ENCODE assay signal across 14 cellular contexts in genomic region chr20:58708246-58708931, GRCh38. TPM values are rescaled to one million over a fixed set of nuclear protein-coding genes. Genes with fewer than 3 reads are reported as not detected.
DNase-seq lines count a peak whose midpoint lies in the region; ATAC-seq and TF ChIP-seq lines count a peak whose summit lies in the region.
"Had no signal": no experiment of that assay in that cellular context is flagged by ENCODE, and none has a peak within 500 bp of the region (broad histone marks: within the 10 kb centered on the region; RNA-seq: fewer than 3 reads in every experiment).

No MANE protein-coding gene starts in this region.

- no peak for TF ChIP-seq EP300 in stomach (IDR thresholded peaks at IDR 0.05)

- peaks cover 4% of the 10 kb centered on the region for H3K36me3 Mint-ChIP-seq in activated CD4-positive, alpha-beta memory T cell treated with anti-CD3 and anti-CD28 coated beads for 36 hours

- no peak for TF ChIP-seq POLR2A in stomach (IDR thresholded peaks at IDR 0.05)

- H3K4me1 Mint-ChIP-seq in activated CD4-positive, alpha-beta memory T cell treated with anti-CD3 and anti-CD28 coated beads for 36 hours (ENCODE audit: low read depth), result no peaks in the 10 kb centered on the region

- no peak overlapping the region for H3K4me3 ChIP-seq in left lung
- H3K4me3 ChIP-seq in stomach, result no peak overlapping the region
- H3K4me3 ChIP-seq: gastroesophageal sphincter had no signal

- no peaks in the 10 kb centered on the region for H3K27me3 Mint-ChIP-seq in activated CD4-positive, alpha-beta memory T cell treated with anti-CD3 and anti-CD28 coated beads for 36 hours

- no peak overlapping the region for H3K4me3 Mint-ChIP-seq in activated CD4-positive, alpha-beta memory T cell treated with anti-CD3 and anti-CD28 coated beads for 36 hours
- H3K4me3 Mint-ChIP-seq: CD8-positive, alpha-beta T cell had no signal

- TF ChIP-seq CTCF in left lung (IDR thresholded peaks at IDR 0.05) (no peak), stomach (IDR thresholded peaks at IDR 0.05) (no peak)

- peaks cover 0 to 42% of the 10 kb centered on the region in 2 donors for H3K36me3 ChIP-seq in left lung
- H3K36me3 ChIP-seq in stomach, result peaks cover 12 to 78% (median 62%) of the 10 kb centered on the region in 4 donors

- no peaks in the 10 kb centered on the region for H3K9me3 Mint-ChIP-seq in activated CD4-positive, alpha-beta memory T cell treated with anti-CD3 and anti-CD28 coated beads for 36 hours
- H3K9me3 Mint-ChIP-seq: CD8-positive, alpha-beta T cell had no signal

- H3K4me1 ChIP-seq in left lung (no peaks in the 10 kb centered on the region), stomach (no peaks in the 10 kb centered on the region)
- H3K4me1 ChIP-seq: gastroesophageal sphincter had no signal

- H3K27ac ChIP-seq in left lung (no peak overlapping the region), stomach (no peak overlapping the region)
- H3K27ac ChIP-seq: gastroesophageal sphincter had no signal

- 92 to 96% (median 93%) methylated on average over 12 to 28 of the region's 28 CpGs for WGBS in stomach, 5 donors

- POLR2A ChIA-PET in activated CD4-positive, alpha-beta memory T cell treated with anti-CD3 and anti-CD28 coated beads for 36 hours (lab: Charles Lee), result no interaction called here

- ATAC-seq in left lung, result no peak
- ATAC-seq: CD8-positive, alpha-beta T cell; gastroesophageal sphincter had no signal

- CTCF ChIA-PET in activated CD4-positive, alpha-beta memory T cell treated with anti-CD3 and anti-CD28 coated beads for 36 hours (lab: Charles Lee), result no interaction called here

- H3K27me3 ChIP-seq in left lung (no peaks in the 10 kb centered on the region), stomach (no peaks in the 10 kb centered on the region)
- H3K27me3 ChIP-seq: gastroesophageal sphincter had no signal

- no peak overlapping the region for H3K27ac Mint-ChIP-seq in activated CD4-positive, alpha-beta memory T cell treated with anti-CD3 and anti-CD28 coated beads for 36 hours
- H3K27ac Mint-ChIP-seq: CD8-positive, alpha-beta T cell had no signal

- DNase-seq in activated CD8-positive, alpha-beta memory T cell treated with anti-CD3 and anti-CD28 coated beads for 24 hours, result peak; percentile 50
- no peak for DNase-seq in activated CD8-positive, alpha-beta memory T cell treated with anti-CD3 and anti-CD28 coated beads, Interleukin-2, amount 50 U/mL, for 4 hours
- DNase-seq in activated CD4-positive, alpha-beta memory T cell treated with anti-CD3 and anti-CD28 coated beads for 36 hours, result peak; percentile 3
- DNase-seq in left lung (peak; percentile 22 to 80), stomach (peak; percentile 22), NCI-H1417 treated with DMSO at 0.1 percent for 48 hours (lab: John Stamatoyannopoulos, UW) (no peak), NCI-H187 treated with DMSO at 0.1 percent for 48 hours (lab: John Stamatoyannopoulos, UW) (no peak), NCI-H1436 treated with DMSO at 0.1 percent for 48 hours (lab: John Stamatoyannopoulos, UW) (no peak)
- DNase-seq: ACHN, amniotic stem cell, NCI-H187, NCI-H510A treated with DMSO at 0.1 percent for 48 hours had no signal

- no peaks in the 10 kb centered on the region for H3K9me3 ChIP-seq in left lung
- H3K9me3 ChIP-seq in stomach, result no peaks in the 10 kb centered on the region
- H3K9me3 ChIP-seq: gastroesophageal sphincter had no signal

- intact Hi-C loops in activated CD4-positive, alpha-beta memory T cell treated with anti-CD3 and anti-CD28 coated beads for 36 hours (cut with micrococcal nuclease), result no loop called here
- intact Hi-C loops in left lung (cut with DNase I) (no loop called here), stomach (cut with DNase I; ENCODE audit: low total_unique reads) (no loop called here)

RNA-seq across cellular contexts. Expression of gene NPEPL1, which starts 15.8 kb away (rescaled TPM):
- 10 to 100 TPM; 17.8 to 18.8 TPM for total RNA-seq in activated CD4-positive, alpha-beta memory T cell treated with anti-CD3 and anti-CD28 coated beads for 36 hours
- total RNA-seq in left lung (10 to 100 TPM; 25.1 to 30.8 TPM), stomach (100 to 1,000 TPM in 2 of 5 donors, 10 to 100 TPM in 3; 29.7 to 134 (median 60.7) TPM)
- polyA plus RNA-seq in stomach, result 10 to 100 TPM; 15.3 to 36.2 (median 27.8) TPM

RNA-seq across cellular contexts. Expression of gene STX16, which starts 57.3 kb away (rescaled TPM):
- 100 to 1,000 TPM in 1 of 2 experiments, 10 to 100 TPM in 1; 88.7 to 104 TPM for total RNA-seq in activated CD4-positive, alpha-beta memory T cell treated with anti-CD3 and anti-CD28 coated beads for 36 hours
- total RNA-seq in left lung (10 to 100 TPM; 50.4 to 58.0 TPM), stomach (100 to 1,000 TPM in 2 of 5 donors, 10 to 100 TPM in 3; 30.4 to 179 (median 79.0) TPM)
- polyA plus RNA-seq in stomach, result 10 to 100 TPM; 12.8 to 38.0 (median 14.8) TPM

Comparison
In these comparisons a context has a peak if more than half of its experiments do, and no peak if none do; other contexts are left out.
1. DNase-seq: peak in activated CD8-positive, alpha-beta memory T cell treated with anti-CD3 and anti-CD28 coated beads for 24 hours (single experiment), activated CD4-positive, alpha-beta memory T cell treated with anti-CD3 and anti-CD28 coated beads for 36 hours (single experiment), left lung (2 of 2) and stomach (single experiment); none in activated CD8-positive, alpha-beta memory T cell treated with anti-CD3 and anti-CD28 coated beads, Interleukin-2, amount 50 U/mL, for 4 hours (single experiment), NCI-H1417 treated with DMSO at 0.1 percent for 48 hours (single experiment), NCI-H187 treated with DMSO at 0.1 percent for 48 hours (single experiment) and NCI-H1436 treated with DMSO at 0.1 percent for 48 hours (single experiment).